Comparison of ENCODE assay signal across 15 cellular contexts in the genomic region with DNA sequence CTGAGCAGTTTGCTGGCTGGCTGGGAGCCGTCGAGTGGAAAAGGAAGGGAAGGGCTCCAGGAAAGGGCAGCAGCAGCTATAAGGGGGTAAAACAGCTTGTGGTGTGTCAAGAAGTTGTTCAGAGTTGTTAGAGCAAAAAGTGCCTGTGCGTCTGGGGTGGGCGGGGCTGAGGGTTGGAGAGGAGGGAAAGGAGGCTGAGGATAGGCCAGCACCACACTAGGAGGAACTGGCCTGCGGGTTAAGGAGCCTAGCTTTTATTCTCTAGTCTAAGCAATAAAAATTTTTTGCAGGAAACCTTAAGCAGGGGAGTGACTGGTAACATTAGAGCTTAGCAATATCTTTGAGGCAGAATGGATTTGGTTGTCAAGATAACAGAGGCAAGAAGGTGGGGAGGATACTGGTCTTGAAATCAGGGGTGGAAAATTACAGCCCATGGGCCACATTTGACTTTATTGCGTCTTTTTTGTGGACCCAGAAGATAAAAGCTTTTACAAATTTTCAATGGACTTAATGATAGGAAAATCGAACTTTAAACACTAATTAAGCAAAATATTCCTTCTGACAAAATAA.
"Had no signal": no experiment of that assay in that cellular context is flagged by ENCODE, and none has a peak within 500 bp of the region (broad histone marks: within the 10 kb centered on the region; RNA-seq: fewer than 3 reads in every experiment).

No MANE protein-coding gene starts in this region.

- H3K9me3 ChIP-seq: breast epithelium, esophagus muscularis mucosa, testis had no signal

- H3K27ac ChIP-seq: breast epithelium, esophagus muscularis mucosa, testis had no signal

- H3K9me3 Mint-ChIP-seq: activated CD4-positive, alpha-beta memory T cell treated with anti-CD3 and anti-CD28 coated beads for 36 hours; stimulated activated naive CD8-positive, alpha-beta T cell treated with anti-CD3 and anti-CD28 coated beads, Interleukin-15, amount 100 ng/mL, for 72 hours had no signal

- H3K27me3 Mint-ChIP-seq: activated CD4-positive, alpha-beta memory T cell treated with anti-CD3 and anti-CD28 coated beads for 36 hours; activated naive CD8-positive, alpha-beta T cell; stimulated activated naive CD8-positive, alpha-beta T cell treated with anti-CD3 and anti-CD28 coated beads, Interleukin-15, amount 100 ng/mL, for 72 hours had no signal

- H3K27ac Mint-ChIP-seq: activated CD4-positive, alpha-beta memory T cell treated with anti-CD3 and anti-CD28 coated beads for 36 hours; activated naive CD8-positive, alpha-beta T cell; stimulated activated naive CD8-positive, alpha-beta T cell treated with anti-CD3 and anti-CD28 coated beads, Interleukin-15, amount 100 ng/mL, for 72 hours; T-helper 17 cell had no signal

- ATAC-seq: left ventricle myocardium superior; stimulated activated naive CD8-positive, alpha-beta T cell treated with anti-CD3 and anti-CD28 coated beads, Interleukin-15, amount 100 ng/mL, for 72 hours; T-helper 17 cell had no signal

- H3K4me3 ChIP-seq: breast epithelium, esophagus muscularis mucosa, testis had no signal

- H3K36me3 Mint-ChIP-seq: activated CD4-positive, alpha-beta memory T cell treated with anti-CD3 and anti-CD28 coated beads for 36 hours; activated naive CD8-positive, alpha-beta T cell had no signal

- H3K4me3 Mint-ChIP-seq: activated CD4-positive, alpha-beta memory T cell treated with anti-CD3 and anti-CD28 coated beads for 36 hours; activated naive CD8-positive, alpha-beta T cell; stimulated activated naive CD8-positive, alpha-beta T cell treated with anti-CD3 and anti-CD28 coated beads, Interleukin-15, amount 100 ng/mL, for 72 hours; T-helper 17 cell had no signal

- H3K4me1 Mint-ChIP-seq: stimulated activated naive CD8-positive, alpha-beta T cell treated with anti-CD3 and anti-CD28 coated beads, Interleukin-15, amount 100 ng/mL, for 72 hours; T-helper 17 cell had no signal

- DNase-seq: activated CD4-positive, alpha-beta memory T cell treated with anti-CD3 and anti-CD28 coated beads for 36 hours; activated gamma-delta T cell; activated T-cell treated with anti-CD3 and anti-CD28 coated beads, Interleukin-2, amount 50 U/mL, for 48 hours; anterior cingulate cortex; dermis blood vessel endothelial cell; glutamatergic neuron; kidney; left ventricle myocardium superior; stimulated activated CD4-positive, alpha-beta T cell treated with anti-CD3 and anti-CD28 coated beads, Interleukin-4, amount 100 ng/mL, for 4 hours; stimulated activated naive CD8-positive, alpha-beta T cell treated with anti-CD3 and anti-CD28 coated beads, Interleukin-15, amount 100 ng/mL, for 72 hours; T-helper 17 cell; testis had no signal

- H3K27me3 ChIP-seq: breast epithelium, esophagus muscularis mucosa, testis had no signal

- H3K4me1 ChIP-seq: breast epithelium, testis had no signal

- H3K36me3 ChIP-seq: breast epithelium, esophagus muscularis mucosa had no signal
